10 cellular contexts compared by ENCODE assay signal in genomic region chr15:51759557-51760070, GRCh38.
DNase-seq lines count a peak whose midpoint lies in the region; ATAC-seq and TF ChIP-seq lines count a peak whose summit lies in the region.
"Had no signal": no experiment of that assay in that cellular context is flagged by ENCODE, and none has a peak within 500 bp of the region (broad histone marks: within the 10 kb centered on the region; RNA-seq: fewer than 3 reads in every experiment).

No MANE protein-coding gene starts in this region.

- TF ChIP-seq CTCF in epithelial cell of esophagus (IDR thresholded peaks at IDR 0.05; ENCODE audit: insufficient read depth, low read depth, low read length, missing control alignments): no peak

- ATAC-seq in GM18517 (IDR thresholded peaks at IDR 0.05; ENCODE audit: unreplicated experiment): no peak
- no peak for ATAC-seq in HG03139 (IDR thresholded peaks at IDR 0.05; ENCODE audit: unreplicated experiment)
- ATAC-seq: gastrocnemius medialis had no signal

- no peak overlapping the region for H3K4me3 ChIP-seq in epithelial cell of esophagus (ENCODE audit: low read length)
- H3K4me3 ChIP-seq: gastrocnemius medialis had no signal

- DNase-seq in NCI-H82 (lab: John Stamatoyannopoulos, UW) (peak; percentile 24), NCI-H82 treated with DMSO at 0.1 percent for 48 hours (lab: John Stamatoyannopoulos, UW; ENCODE audit: unreplicated experiment) (no peak), NCI-H2171 treated with DMSO at 0.1 percent for 48 hours (lab: John Stamatoyannopoulos, UW) (peak; percentile 73), epithelial cell of esophagus (ENCODE audit: low read depth) (peak; percentile 48), smooth muscle cell of the brain vasculature (ENCODE audit: low read depth, low spot score) (peak; percentile 69), DMS153 (lab: John Stamatoyannopoulos, UW) (no peak)
- DNase-seq: COR-L47 had no signal

Comparison
In these comparisons a context has a peak if more than half of its experiments do, and no peak if none do; other contexts are left out.
1. DNase-seq: peak in NCI-H82 (single experiment), NCI-H2171 treated with DMSO at 0.1 percent for 48 hours (single experiment), epithelial cell of esophagus (single experiment) and smooth muscle cell of the brain vasculature (single experiment); none in NCI-H82 treated with DMSO at 0.1 percent for 48 hours (single experiment) and DMS153 (single experiment).